ENCODE assay signal across 8 cellular contexts in the genomic region with DNA sequence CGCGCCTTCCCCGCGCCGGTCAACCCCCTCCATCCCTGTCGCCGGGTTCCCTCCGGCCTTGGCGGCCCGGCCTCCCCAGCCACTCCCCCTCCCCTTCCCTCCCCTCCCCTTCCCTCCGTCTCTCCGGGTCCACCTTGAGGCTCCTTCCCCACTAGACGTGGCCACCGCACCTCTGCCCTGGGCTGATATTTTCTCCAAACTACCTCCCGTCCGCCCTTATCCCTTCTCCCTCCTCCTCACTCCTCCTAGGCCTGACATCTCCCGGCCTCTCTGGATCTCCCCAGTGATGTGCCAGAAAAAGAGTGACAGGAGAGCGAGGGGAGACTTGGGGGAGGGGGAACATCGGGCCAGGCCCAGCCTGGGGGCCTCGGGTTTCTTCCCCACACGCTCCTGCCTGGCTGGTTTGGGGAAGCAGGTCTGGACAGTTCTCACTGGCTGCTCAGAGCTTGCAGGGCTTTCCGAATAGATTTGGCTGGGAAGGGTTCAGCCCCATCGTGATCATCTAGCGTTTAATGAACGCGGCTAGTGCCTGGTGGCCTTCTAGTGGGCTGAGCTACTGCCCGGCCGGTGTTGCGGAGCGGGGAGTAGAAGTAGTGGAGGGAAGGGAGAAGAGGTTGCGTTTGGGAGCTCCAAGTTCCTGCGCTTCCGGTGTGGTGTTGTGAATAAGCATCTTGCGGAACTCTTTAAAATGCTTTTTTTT. TPM values are rescaled to one million over a fixed set of nuclear protein-coding genes. Genes with fewer than 3 reads are reported as not detected.
DNase-seq lines count a peak whose midpoint lies in the region; ATAC-seq, FAIRE-seq and TF ChIP-seq lines count a peak whose summit lies in the region.

No MANE protein-coding gene starts in this region.

- peaks cover 20 to 21% of the 10 kb centered on the region in 2 experiments for H3K27me3 ChIP-seq in endothelial cell of umbilical vein (ENCODE audit: control insufficient read depth in 2 of 2, insufficient read depth in 2 of 2, low read length in 2 of 2)

- no peaks in the 10 kb centered on the region for H4K20me1 ChIP-seq in endothelial cell of umbilical vein (replicated peaks; ENCODE audit: control insufficient read depth, extremely low read depth, insufficient read depth, low read length)

- H3K36me3 ChIP-seq in SK-N-MC (ENCODE audit: insufficient read depth, low read length) (no peaks in the 10 kb centered on the region), endothelial cell of umbilical vein (ENCODE audit: control insufficient read depth in 2 of 2, extremely low read depth in 1 of 2, insufficient read depth in 2 of 2, low read length in 2 of 2) (no peaks in the 10 kb centered on the region)

- H3K27ac ChIP-seq in SK-N-MC (no peak overlapping the region), endothelial cell of umbilical vein (ENCODE audit: insufficient read depth, low read depth, low read length) (no peak overlapping the region)

- dilution Hi-C loops in endothelial cell of umbilical vein (cut with MboI; ENCODE audit: extremely low pct_ligation_motif_present, low sequenced_read_pairs) = no loop called here

- no peak for TF ChIP-seq POLR2A in endothelial cell of umbilical vein (IDR thresholded peaks at IDR 0.05; ENCODE audit: low read depth, low read length)

- no peaks in the 10 kb centered on the region for H3K9me1 ChIP-seq in endothelial cell of umbilical vein (replicated peaks; ENCODE audit: control insufficient read depth, extremely low read depth, insufficient read depth, low read length)

- peak overlapping the region; percentile 37 for H3K4me2 ChIP-seq in endothelial cell of umbilical vein (ENCODE audit: insufficient read depth, low read length)

- intact Hi-C loops in endothelial cell of umbilical vein (cut with micrococcal nuclease) = no loop called here

- peak overlapping the region; percentile 86 for H3K4me3 ChIP-seq in SK-N-MC
- H3K4me3 ChIP-seq in endothelial cell of umbilical vein (replicated peaks in 1 of 3; ENCODE audit: insufficient read depth in 1 of 3, low read depth in 1 of 3, low read length in 3 of 3) = peak overlapping the region in 1 of 3 experiments; percentile 75

- CTCF ChIA-PET in endothelial cell of umbilical vein (lab: Charles Lee) = interaction anchor here (0.8 to 2.5 kb wide), 7 partner anchors 8 to 44 kb away, joined by 3 to 9 read pairs (median 4); no protein-coding TSS in a partner anchor

- ATAC-seq in HG03025 (IDR thresholded peaks at IDR 0.05; ENCODE audit: low FRiP score, unreplicated experiment) = no peak
- no peak for ATAC-seq in GM19035 (IDR thresholded peaks at IDR 0.05; ENCODE audit: unreplicated experiment)

- H3K79me2 ChIP-seq in endothelial cell of umbilical vein (ENCODE audit: control insufficient read depth, insufficient read depth, low read length) = no peaks in the 10 kb centered on the region

- DNase-seq in stimulated activated CD4-positive, alpha-beta T cell treated with anti-CD3 and anti-CD28 coated beads, Interleukin-4, amount 100 ng/mL, for 1 hour = peak; percentile 6
- DNase-seq in stimulated activated CD4-positive, alpha-beta T cell treated with anti-CD3 and anti-CD28 coated beads, Interleukin-1b, Interleukin-23, amount 100 ng/mL, for 48 hours = no peak
- no peak for DNase-seq in SK-N-MC (ENCODE audit: low read depth, low spot score)
- peak; percentile 9 for DNase-seq in endothelial cell of umbilical vein (ENCODE audit: low read depth, low spot score)
- peak; percentile 38 for DNase-seq in myocyte (ENCODE audit: low read depth)
- no peak for DNase-seq in NK-92 (lab: John Stamatoyannopoulos, UW; ENCODE audit: unreplicated experiment)

- BruUV-seq in endothelial cell of umbilical vein (replicated peaks; lab: Mats Ljungman, UMichigan) = no TSS peak

- H2AFZ ChIP-seq in endothelial cell of umbilical vein (ENCODE audit: low read depth, low read length) = peak overlapping the region; percentile 21

- H3K9me3 ChIP-seq in SK-N-MC (ENCODE audit: low read depth, low read length) = no peaks in the 10 kb centered on the region
- no peaks in the 10 kb centered on the region for H3K9me3 ChIP-seq in endothelial cell of umbilical vein (replicated peaks; ENCODE audit: control insufficient read depth, insufficient read depth, low read length)

- TF ChIP-seq CTCF in endothelial cell of umbilical vein (IDR thresholded peaks at IDR 0.05; ENCODE audit: extremely low read depth in 1 of 2, insufficient read depth in 1 of 2, low read depth in 1 of 2, low read length in 2 of 2) = no peak

- H3K4me1 ChIP-seq in endothelial cell of umbilical vein (ENCODE audit: control insufficient read depth, extremely low read depth, insufficient read depth, low read length) = peaks cover 2% of the 10 kb centered on the region

- FAIRE-seq in endothelial cell of umbilical vein (lab: Jason Lieb, UNC) = no peak

- POLR2A ChIA-PET in endothelial cell of umbilical vein (lab: Charles Lee) = interaction anchor here (0.6 kb wide), 1 partner anchor 23 kb away, joined by 4 read pairs; no protein-coding TSS in a partner anchor

- H3K9ac ChIP-seq in SK-N-MC (ENCODE audit: insufficient read length) (no peak overlapping the region), endothelial cell of umbilical vein (replicated peaks; ENCODE audit: extremely low read depth, insufficient read depth, low read length) (no peak overlapping the region)

TF ChIP-seq in endothelial cell of umbilical vein, 7 proteins besides CTCF, POLR2A, EP300 and RAD21:
- TF ChIP-seq, protein P1, sequence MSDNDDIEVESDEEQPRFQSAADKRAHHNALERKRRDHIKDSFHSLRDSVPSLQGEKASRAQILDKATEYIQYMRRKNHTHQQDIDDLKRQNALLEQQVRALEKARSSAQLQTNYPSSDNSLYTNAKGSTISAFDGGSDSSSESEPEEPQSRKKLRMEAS (IDR thresholded peaks at IDR 0.05; ENCODE audit: insufficient read depth, insufficient read length) = no peak
- no peak for TF ChIP-seq MYC (IDR thresholded peaks at IDR 0.05; ENCODE audit: low read depth, low read length)
- TF ChIP-seq POLR2AphosphoS5 (IDR thresholded peaks at IDR 0.05; ENCODE audit: insufficient read depth, low read depth, low read length) = no peak
- peak; percentile 35 for TF ChIP-seq EZH2 (IDR thresholded peaks at IDR 0.05; ENCODE audit: borderline replicate concordance, low read depth, low read length, severe bottlenecking)
- no peak for TF ChIP-seq GATA2 (IDR thresholded peaks at IDR 0.05; ENCODE audit: insufficient read depth, insufficient read length, low read depth, low read length)

RNA-seq across cellular contexts. Expression of a gene that starts 0.6 kb away (rescaled TPM):
- total RNA-seq in endothelial cell of umbilical vein (5.0 and 6.1 TPM in 2 replicates), myocyte (59.8 and 68.3 TPM in 2 replicates)
- 4.4 and 6.7 TPM in 2 replicates for polyA plus RNA-seq in endothelial cell of umbilical vein
- 4.5 and 4.6 TPM in 2 replicates for polyA plus RNA-seq in endothelial cell of umbilical vein (2011; cell fraction: cytosol; rRNA removed)
- polyA plus RNA-seq in endothelial cell of umbilical vein (2011; cell fraction: nucleus; rRNA removed) = 24.1 and 25.1 TPM in 2 replicates
- 5.8 and 8.2 TPM in 2 replicates for polyA plus RNA-seq in endothelial cell of umbilical vein (2012)
- 4.5 and 6.8 TPM in 2 replicates for polyA minus RNA-seq in endothelial cell of umbilical vein
- 2.0 TPM for polyA minus RNA-seq in endothelial cell of umbilical vein (2011; cell fraction: cytosol; rRNA and poly(A)+ RNA removed)
- polyA minus RNA-seq in endothelial cell of umbilical vein (2011; cell fraction: nucleus; rRNA and poly(A)+ RNA removed) = 4.7 and 5.6 TPM in 2 replicates
- 203 TPM for polyA plus RNA-seq in myocyte (2012)

Comparison
In these comparisons a context has a peak if more than half of its experiments do, and no peak if none do; other contexts are left out.
1. DNase-seq: peak in stimulated activated CD4-positive, alpha-beta T cell treated with anti-CD3 and anti-CD28 coated beads, Interleukin-4, amount 100 ng/mL, for 1 hour (single experiment), endothelial cell of umbilical vein (single experiment) and myocyte (single experiment); none in stimulated activated CD4-positive, alpha-beta T cell treated with anti-CD3 and anti-CD28 coated beads, Interleukin-1b, Interleukin-23, amount 100 ng/mL, for 48 hours (single experiment), SK-N-MC (single experiment) and NK-92 (single experiment).